8 cellular contexts compared by ENCODE assay signal in genomic region chr20:1336699-1337387, GRCh38. TPM values are rescaled to one million over a fixed set of nuclear protein-coding genes. Genes with fewer than 3 reads are reported as not detected.
A peak's percentile ranks its signal among the peaks of the same experiment; 100 is the strongest.
DNase-seq lines count a peak whose midpoint lies in the region; ATAC-seq, FAIRE-seq and TF ChIP-seq lines count a peak whose summit lies in the region.

No MANE protein-coding gene starts in this region.

- peaks cover 51% of the 10 kb centered on the region for H4K20me1 ChIP-seq in DND-41 (ENCODE audit: insufficient read depth, low read length)

- POLR2A ChIA-PET in activated B cell treated with CpG ODN at 0.5 μM for 24 hours (lab: Charles Lee) = interaction anchor here (1.1 kb wide), 1 partner anchor 11 kb away, joined by 4 read pairs; no protein-coding TSS in a partner anchor

- H3K4me2 ChIP-seq in DND-41 (ENCODE audit: insufficient read depth, low read length) = no peak overlapping the region

- DNase-seq in DND-41 = peak; percentile 4
- peak; percentile 12 for DNase-seq in activated B cell treated with CpG ODN at 0.5 μM for 24 hours
- no peak for DNase-seq in foreskin keratinocyte
- DNase-seq in prostate gland (ENCODE audit: low spot score) = peak; percentile 68
- DNase-seq in D721Med (ENCODE audit: insufficient read length, low spot score) = no peak
- no peak for DNase-seq in AML-193 (lab: John Stamatoyannopoulos, UW)

- no peak overlapping the region for H3K27ac ChIP-seq in DND-41 (ENCODE audit: low read length)
- no peak overlapping the region for H3K27ac ChIP-seq in foreskin keratinocyte
- H3K27ac ChIP-seq in prostate gland = no peak overlapping the region

- peaks cover 12% of the 10 kb centered on the region for H3K79me2 ChIP-seq in DND-41 (ENCODE audit: insufficient read depth, low read length)

- no peak overlapping the region for H3K27ac Mint-ChIP-seq in activated B cell treated with CpG ODN at 0.5 μM for 24 hours

- intact Hi-C loops in activated B cell treated with CpG ODN at 0.5 μM for 24 hours (cut with micrococcal nuclease) = no loop called here
- intact Hi-C loops in prostate gland (cut with DNase I) = no loop called here

- CTCF ChIA-PET in activated B cell treated with CpG ODN at 0.5 μM for 24 hours (lab: Charles Lee) = interaction anchor here (1.5 kb wide), 1 partner anchor 167 kb away, joined by 4 read pairs; no protein-coding TSS in a partner anchor

- H3K4me1 ChIP-seq in DND-41 (ENCODE audit: insufficient read depth, low read length) = no peaks in the 10 kb centered on the region
- H3K4me1 ChIP-seq in foreskin keratinocyte = peaks cover 4% of the 10 kb centered on the region
- peaks cover 8% of the 10 kb centered on the region for H3K4me1 ChIP-seq in prostate gland (replicated peaks)

- H3K9ac ChIP-seq in DND-41 (ENCODE audit: low read depth, low read length) = no peak overlapping the region

- no peaks in the 10 kb centered on the region for H3K9me3 Mint-ChIP-seq in activated B cell treated with CpG ODN at 0.5 μM for 24 hours

- no peak overlapping the region for H2AFZ ChIP-seq in DND-41 (ENCODE audit: low read depth, low read length)

- H3K36me3 ChIP-seq in DND-41 (ENCODE audit: insufficient read depth, low read length) (peaks cover 42% of the 10 kb centered on the region), prostate gland (no peaks in the 10 kb centered on the region)

- H3K4me1 Mint-ChIP-seq in activated B cell treated with CpG ODN at 0.5 μM for 24 hours = peaks cover 27% of the 10 kb centered on the region

- FAIRE-seq in D721Med (lab: Jason Lieb, UNC) = no peak

- TF ChIP-seq POLR2A in prostate gland (IDR thresholded peaks at IDR 0.05) = no peak

- no peaks in the 10 kb centered on the region for H3K27me3 ChIP-seq in DND-41 (ENCODE audit: insufficient read depth, low read length, poor library complexity)
- no peaks in the 10 kb centered on the region for H3K27me3 ChIP-seq in foreskin keratinocyte
- H3K27me3 ChIP-seq in prostate gland (replicated peaks; ENCODE audit: insufficient read depth) = no peaks in the 10 kb centered on the region

- H3K27me3 Mint-ChIP-seq in activated B cell treated with CpG ODN at 0.5 μM for 24 hours = no peaks in the 10 kb centered on the region

- H3K9me3 ChIP-seq in DND-41 (ENCODE audit: insufficient read depth, low read length, severe bottlenecking) = no peaks in the 10 kb centered on the region
- H3K9me3 ChIP-seq in prostate gland = no peaks in the 10 kb centered on the region

- H3K4me3 Mint-ChIP-seq in activated B cell treated with CpG ODN at 0.5 μM for 24 hours = no peak overlapping the region

- H3K4me3 ChIP-seq in DND-41 (ENCODE audit: low read depth in 1 of 2, low read length in 2 of 2) (no peak overlapping the region), prostate gland (no peak overlapping the region)

- H3K36me3 Mint-ChIP-seq in activated B cell treated with CpG ODN at 0.5 μM for 24 hours (ENCODE audit: low read depth) = peaks cover 22% of the 10 kb centered on the region

- 16% methylated on average over 14 of the region's 14 CpGs for WGBS in prostate gland

- no peak for ATAC-seq in DND-41 (ENCODE audit: insufficient read depth, low read depth)
- ATAC-seq in activated B cell treated with CpG ODN at 0.5 μM for 24 hours (ENCODE audit: low read depth) = peak; percentile 40
- peak; percentile 44 for ATAC-seq in foreskin keratinocyte
- no peak for ATAC-seq in GM18519 (IDR thresholded peaks at IDR 0.05; ENCODE audit: low FRiP score, unreplicated experiment)
- no peak for ATAC-seq in HG03139 (IDR thresholded peaks at IDR 0.05; ENCODE audit: unreplicated experiment)

- TF ChIP-seq CTCF in DND-41 (IDR thresholded peaks at IDR 0.05; ENCODE audit: borderline replicate concordance, extremely low read depth, low read length, poor library complexity, severe bottlenecking) (no peak), activated B cell treated with CpG ODN at 0.5 μM for 24 hours (IDR thresholded peaks at IDR 0.05) (no peak), foreskin keratinocyte (conservative IDR thresholded peaks at IDR 0.05) (no peak), prostate gland (IDR thresholded peaks at IDR 0.05) (no peak), D721Med (IDR thresholded peaks at IDR 0.05; ENCODE audit: insufficient read depth, missing control alignments) (no peak)

RNA-seq across cellular contexts. Expression of gene SDCBP2, which starts 7.9 kb away (rescaled TPM):
- total RNA-seq in activated B cell treated with CpG ODN at 0.5 μM for 24 hours = 0.51 and 1.2 TPM in 2 replicates
- 2.9 and 5.3 TPM in 2 replicates for total RNA-seq in foreskin keratinocyte
- polyA plus RNA-seq in foreskin keratinocyte = 3.8 and 6.3 TPM in 2 replicates
- total RNA-seq in prostate gland = 1 to 10 TPM; 4.0 to 7.3 TPM

RNA-seq across cellular contexts. Expression of gene FKBP1A, which starts 56.0 kb away (rescaled TPM):
- total RNA-seq in activated B cell treated with CpG ODN at 0.5 μM for 24 hours (128 and 134 TPM in 2 replicates), foreskin keratinocyte (316 and 364 TPM in 2 replicates), prostate gland (100 to 1,000 TPM; 103 to 161 TPM)
- polyA plus RNA-seq in foreskin keratinocyte = 526 and 553 TPM in 2 replicates

Comparison
In these comparisons a context has a peak if more than half of its experiments do, and no peak if none do; other contexts are left out.
1. ATAC-seq: peak in activated B cell treated with CpG ODN at 0.5 μM for 24 hours (single experiment) and foreskin keratinocyte (single experiment); none in DND-41 (single experiment), GM18519 (single experiment) and HG03139 (single experiment).
2. DNase-seq: peak in DND-41 (single experiment), activated B cell treated with CpG ODN at 0.5 μM for 24 hours (single experiment) and prostate gland (single experiment); none in foreskin keratinocyte (0 of 2), D721Med (single experiment) and AML-193 (0 of 2).